In the genomic region with DNA sequence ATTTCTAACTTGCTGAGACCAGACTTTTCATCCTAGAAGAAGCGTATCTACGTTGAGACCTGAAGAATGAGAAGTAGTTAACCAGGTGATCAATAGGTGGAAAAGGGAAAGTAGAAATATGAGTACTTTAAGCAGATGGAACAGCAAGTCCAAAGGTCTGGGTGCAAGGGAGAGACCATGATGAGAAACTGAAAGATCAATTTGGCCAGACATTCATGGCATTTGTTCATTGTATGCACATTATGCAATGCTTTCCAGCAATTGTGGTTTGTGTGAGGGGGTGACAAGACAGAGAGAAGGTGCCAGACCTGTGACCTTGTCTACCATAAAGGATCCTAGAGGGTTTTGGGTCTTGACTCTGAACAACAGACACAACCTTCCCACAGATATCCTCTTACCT, we compare ENCODE assay signal across 24 cellular contexts.
DNase-seq lines count a peak whose midpoint lies in the region; ATAC-seq, FAIRE-seq and TF ChIP-seq lines count a peak whose summit lies in the region.
"Had no signal": no experiment of that assay in that cellular context is flagged by ENCODE, and none has a peak within 500 bp of the region (broad histone marks: within the 10 kb centered on the region; RNA-seq: fewer than 3 reads in every experiment).

No MANE protein-coding gene starts in this region.

- no TSS peak for BruUV-seq in HepG2 (replicated peaks; lab: Mats Ljungman, UMichigan)

- no peaks in the 10 kb centered on the region for H3K79me1 ChIP-seq in neuronal stem cell (ENCODE audit: low read depth, low read length)

- no peak overlapping the region for H2AK5ac ChIP-seq in neuronal stem cell (ENCODE audit: low read depth, low read length)

- no peak overlapping the region for H3K4ac ChIP-seq in neuronal stem cell (ENCODE audit: low read length)

- H3K27me3 Mint-ChIP-seq in CD14-positive monocyte (ENCODE audit: low read depth in 3 of 3): peaks cover 0 to 3% (median 2%) of the 10 kb centered on the region in 3 donors

- no peak overlapping the region for H3K4me3 ChIP-seq in HepG2 (replicated peaks in 1 of 3; ENCODE audit: insufficient read depth in 1 of 3, low read depth in 2 of 3, low read length in 3 of 3)
- no peak overlapping the region for H3K4me3 ChIP-seq in neuronal stem cell (ENCODE audit: low read length in 2 of 2)
- H3K4me3 ChIP-seq: MG63 had no signal

- no peaks in the 10 kb centered on the region for H3K36me3 ChIP-seq in HepG2 (replicated peaks in 1 of 2; ENCODE audit: control insufficient read depth in 1 of 2, insufficient read depth in 2 of 2, low read length in 2 of 2)
- H3K36me3 ChIP-seq in neuronal stem cell (replicated peaks in 1 of 2; ENCODE audit: control insufficient read depth in 2 of 2, insufficient read depth in 2 of 2, low read length in 2 of 2): no peaks in the 10 kb centered on the region
- H3K36me3 ChIP-seq: MG63 had no signal

- H3K36me3 Mint-ChIP-seq in CD14-positive monocyte: no peaks in the 10 kb centered on the region
- H3K36me3 Mint-ChIP-seq: CD4-positive, CD25-positive, alpha-beta regulatory T cell had no signal

- no peak overlapping the region for H3K27ac ChIP-seq in HepG2 (ENCODE audit: extremely low read length, insufficient read depth, low read length)
- no peak overlapping the region for H3K27ac ChIP-seq in neuronal stem cell (replicated peaks; ENCODE audit: low read length)

- no peak overlapping the region for H2BK120ac ChIP-seq in neuronal stem cell (ENCODE audit: low read depth, low read length)

- 0 out of 2 replicates have a peak overlapping the region, but pooled peaks have one; percentile 29 for H3K4me2 ChIP-seq in HepG2 (ENCODE audit: low read depth, low read length)
- H3K4me2 ChIP-seq in neuronal stem cell (ENCODE audit: insufficient read depth, low read length, poor library complexity, severe bottlenecking): no peak overlapping the region
- H3K4me2 ChIP-seq: SK-N-SH had no signal

- TF ChIP-seq EP300 in HepG2 (IDR thresholded peaks at IDR 0.05; ENCODE audit: low read depth in 2 of 2, low read length in 2 of 2): no peak
- TF ChIP-seq EP300 in HepG2 (CRISPR knock-in tag; IDR thresholded peaks at IDR 0.05; ENCODE audit: borderline replicate concordance): no peak

- H4K20me1 ChIP-seq in HepG2 (ENCODE audit: insufficient read depth, low read length): no peaks in the 10 kb centered on the region

- peaks cover 12% of the 10 kb centered on the region for H3K4me1 Mint-ChIP-seq in CD14-positive monocyte
- H3K4me1 Mint-ChIP-seq: CD4-positive, CD25-positive, alpha-beta regulatory T cell had no signal

- H4K91ac ChIP-seq in neuronal stem cell (ENCODE audit: low read depth, low read length, poor library complexity): no peak overlapping the region

- H3K9ac ChIP-seq in HepG2 (ENCODE audit: insufficient read depth, low read depth, low read length): no peak overlapping the region
- H3K9ac ChIP-seq in neuronal stem cell (ENCODE audit: low read depth, low read length, poor library complexity): no peak overlapping the region
- H3K9ac ChIP-seq: SK-N-SH had no signal

- intact Hi-C loops in HepG2 (cut with micrococcal nuclease; ENCODE audit: unreplicated experiment) (no loop called here), CD14-positive monocyte (cut with micrococcal nuclease) (no loop called here)

- POLR2A ChIA-PET in HepG2 (lab: Yijun Ruan, JAX): no interaction called here

- no peak overlapping the region for H2BK5ac ChIP-seq in neuronal stem cell (ENCODE audit: low read length)

- DNase-seq in NCI-H2171 treated with DMSO at 0.1 percent for 48 hours (lab: John Stamatoyannopoulos, UW): peak; percentile 73
- no peak for DNase-seq in NCI-H2171 (lab: John Stamatoyannopoulos, UW)
- peak; percentile 26 for DNase-seq in HepG2 (ENCODE audit: low spot score)
- no peak for DNase-seq in neuronal stem cell (ENCODE audit: low spot score)
- DNase-seq in T-helper 9 cell: no peak
- no peak for DNase-seq in CD14-positive monocyte (ENCODE audit: low spot score)
- DNase-seq in NCI-H187 treated with DMSO at 0.1 percent for 48 hours (lab: John Stamatoyannopoulos, UW): no peak
- DNase-seq: 8988T; CD4-positive, CD25-positive, alpha-beta regulatory T cell; DMS53; GOT3; HCEC 1CT; IMR-90; KG1; MG63; NCI-H1092; NCI-H1417 treated with DMSO at 0.1 percent for 48 hours; NCI-H1694 treated with DMSO at 0.1 percent for 48 hours; NCI-H446 treated with DMSO at 0.1 percent for 48 hours; NCI-H82; NK-92 treated with Interleukin-12 subunit alpha and Interleukin-12 subunit beta, amount 100 ng/mL, for 24 hours; PC-3; SK-N-SH had no signal

- no peaks in the 10 kb centered on the region for H3K79me2 ChIP-seq in HepG2 (ENCODE audit: insufficient read depth, low read length)

- H3K9me3 Mint-ChIP-seq in CD14-positive monocyte: peaks cover 0 to 4% (median 2%) of the 10 kb centered on the region in 7 donors

- TF ChIP-seq CTCF in HepG2 (CRISPR knock-in tag; IDR thresholded peaks at IDR 0.05) (no peak), CD14-positive monocyte (IDR thresholded peaks at IDR 0.05) (no peak)

- H2AFZ ChIP-seq in HepG2 (ENCODE audit: low read length) (no peak overlapping the region), neuronal stem cell (ENCODE audit: low read length) (peak overlapping the region; percentile 14)

- no peak overlapping the region for H4K8ac ChIP-seq in neuronal stem cell (ENCODE audit: low read depth, low read length)

- H3K4me1 ChIP-seq in HepG2 (ENCODE audit: insufficient read depth, low read length): peaks cover 9% of the 10 kb centered on the region
- H3K4me1 ChIP-seq in neuronal stem cell (ENCODE audit: control insufficient read depth in 2 of 2, insufficient read depth in 1 of 2, low read depth in 1 of 2, low read length in 2 of 2): peaks cover 0 to 12% of the 10 kb centered on the region in 2 donors

- in situ Hi-C loops in HepG2 (cut with HindIII; ENCODE audit: extremely low pct_ligation_motif_present, low pct_unique_long_range_greater_than_20kb): no loop called here

- no peak overlapping the region for H3K27ac Mint-ChIP-seq in CD14-positive monocyte
- H3K27ac Mint-ChIP-seq: CD4-positive, CD25-positive, alpha-beta regulatory T cell had no signal

- H3K23ac ChIP-seq in neuronal stem cell (ENCODE audit: low read depth, low read length, poor library complexity): no peak overlapping the region

- H3K27me3 ChIP-seq in HepG2 (ENCODE audit: control insufficient read depth in 1 of 2, insufficient read depth in 2 of 2, low read length in 2 of 2) (no peaks in the 10 kb centered on the region; a peak in 1 of 5 replicates), neuronal stem cell (ENCODE audit: control insufficient read depth in 3 of 3, insufficient read depth in 3 of 3, low read depth in 1 of 3, low read length in 3 of 3) (no peaks in the 10 kb centered on the region)
- H3K27me3 ChIP-seq: MG63 had no signal

- H3K18ac ChIP-seq in neuronal stem cell (ENCODE audit: low read length): no peak overlapping the region

- TF ChIP-seq RAD21 in HepG2 (CRISPR knock-in tag; IDR thresholded peaks at IDR 0.05): no peak

- H3K4me3 Mint-ChIP-seq in CD14-positive monocyte: no peak overlapping the region
- H3K4me3 Mint-ChIP-seq: CD4-positive, CD25-positive, alpha-beta regulatory T cell had no signal

- 16% methylated on average over 2 of the region's 2 CpGs for WGBS in HepG2 (ENCODE audit: low lambda C conversion rate)
- no CpG with 5 or more reads among the region's 2 CpGs for WGBS in neuronal stem cell (ENCODE audit: extremely low coverage in 2 of 2, insufficient read length in 2 of 2, insufficient replicate concordance in 1 of 2), 2 donors

- ATAC-seq in HepG2: no peak
- ATAC-seq: PC-3 had no signal

- no peak overlapping the region for H2BK15ac ChIP-seq in neuronal stem cell (ENCODE audit: low read length)

- no peaks in the 10 kb centered on the region for H3K9me3 ChIP-seq in HepG2 (ENCODE audit: low read length)
- H3K9me3 ChIP-seq in neuronal stem cell (replicated peaks in 1 of 2; ENCODE audit: control insufficient read depth in 2 of 2, insufficient read depth in 1 of 2, low read depth in 1 of 2, low read length in 2 of 2): peaks cover 0 to 5% of the 10 kb centered on the region in 2 donors
- H3K9me3 ChIP-seq: MG63, SK-N-SH had no signal

- H3K14ac ChIP-seq in neuronal stem cell (ENCODE audit: low read length): no peak overlapping the region

- H2BK12ac ChIP-seq in neuronal stem cell (ENCODE audit: low read length): no peak overlapping the region

- no peak for TF ChIP-seq POLR2A in HepG2 (IDR thresholded peaks at IDR 0.05; ENCODE audit: insufficient read depth in 1 of 2, low read depth in 2 of 2, low read length in 2 of 2)

- CTCF ChIA-PET in HepG2 (lab: Yijun Ruan, JAX; ENCODE audit: low intra/inter-chr PET ratio, low total read pairs): no interaction called here

- FAIRE-seq in HepG2 (lab: Jason Lieb, UNC): no peak
- FAIRE-seq: D721Med had no signal

TF ChIP-seq in HepG2, 621 proteins besides CTCF, POLR2A, EP300 and RAD21:
- TF ChIP-seq CEBPB (IDR thresholded peaks at IDR 0.05; ENCODE audit: borderline replicate concordance, low read depth, low read length) (peak; percentile 33; the same call in 1 of the 2 replicates), HNF4A (CRISPR knock-in tag; IDR thresholded peaks at IDR 0.05) (peak; percentile 33; the same call in 1 of the 2 replicates), SKI (IDR thresholded peaks at IDR 0.05; ENCODE audit: partially characterized antibody) (peak; percentile 10), BCL6 (CRISPR knock-in tag; IDR thresholded peaks at IDR 0.05) (peak; percentile 70)
- TF ChIP-seq, protein P1, sequence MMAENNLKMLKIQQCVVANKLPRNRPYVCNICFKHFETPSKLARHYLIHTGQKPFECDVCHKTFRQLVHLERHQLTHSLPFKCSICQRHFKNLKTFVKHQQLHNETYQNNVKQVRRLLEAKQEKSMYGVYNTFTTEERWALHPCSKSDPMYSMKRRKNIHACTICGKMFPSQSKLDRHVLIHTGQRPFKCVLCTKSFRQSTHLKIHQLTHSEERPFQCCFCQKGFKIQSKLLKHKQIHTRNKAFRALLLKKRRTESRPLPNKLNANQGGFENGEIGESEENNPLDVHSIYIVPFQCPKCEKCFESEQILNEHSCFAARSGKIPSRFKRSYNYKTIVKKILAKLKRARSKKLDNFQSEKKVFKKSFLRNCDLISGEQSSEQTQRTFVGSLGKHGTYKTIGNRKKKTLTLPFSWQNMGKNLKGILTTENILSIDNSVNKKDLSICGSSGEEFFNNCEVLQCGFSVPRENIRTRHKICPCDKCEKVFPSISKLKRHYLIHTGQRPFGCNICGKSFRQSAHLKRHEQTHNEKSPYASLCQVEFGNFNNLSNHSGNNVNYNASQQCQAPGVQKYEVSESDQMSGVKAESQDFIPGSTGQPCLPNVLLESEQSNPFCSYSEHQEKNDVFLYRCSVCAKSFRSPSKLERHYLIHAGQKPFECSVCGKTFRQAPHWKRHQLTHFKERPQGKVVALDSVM (CRISPR knock-in tag; IDR thresholded peaks at IDR 0.05): no peak

Comparison
In these comparisons a context has a peak if more than half of its experiments do, and no peak if none do; other contexts are left out.
1. DNase-seq: peak in NCI-H2171 treated with DMSO at 0.1 percent for 48 hours (single experiment) and HepG2 (single experiment); none in NCI-H2171 (single experiment), neuronal stem cell (single experiment), T-helper 9 cell (single experiment), CD14-positive monocyte (single experiment) and NCI-H187 treated with DMSO at 0.1 percent for 48 hours (single experiment).